ENCODE assay signal across 1 cellular context in genomic region chr6:169121013-169121412, GRCh38.
TF ChIP-seq lines count a peak whose summit lies in the region.

No MANE protein-coding gene starts in this region.

TF ChIP-seq in K562, 482 proteins besides CTCF, POLR2A, EP300 and RAD21 (continued from another document):
- no peak for TF ChIP-seq MGA (IDR thresholded peaks at IDR 0.05)
- no peak for TF ChIP-seq PHB (CRISPR knock-in tag; IDR thresholded peaks at IDR 0.05)
- no peak for TF ChIP-seq ZNF77 (CRISPR knock-in tag; IDR thresholded peaks at IDR 0.05)
